Comparison of ENCODE assay signal across 13 cellular contexts in the genomic region with DNA sequence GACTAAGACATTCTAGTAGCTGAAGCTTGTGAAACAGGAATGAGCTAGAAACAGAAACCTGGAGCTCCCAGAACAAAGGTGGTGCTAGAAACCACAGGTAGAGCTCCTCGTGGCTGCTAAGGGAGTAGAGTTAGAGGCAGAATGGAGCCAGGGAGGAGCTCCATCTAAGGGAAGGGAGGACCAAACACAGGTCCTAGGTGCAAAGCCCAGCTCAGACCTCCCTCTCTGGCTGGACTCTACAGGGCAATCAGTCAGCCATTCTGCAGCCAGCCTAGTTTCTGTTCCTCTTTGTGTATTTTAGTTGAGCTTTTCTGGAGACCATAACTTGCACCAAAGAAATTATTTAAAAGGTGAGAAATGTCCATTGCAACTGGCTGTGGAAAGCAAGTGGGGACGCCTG.
A peak's percentile ranks its signal among the peaks of the same experiment; 100 is the strongest.
DNase-seq lines count a peak whose midpoint lies in the region; ATAC-seq, FAIRE-seq and TF ChIP-seq lines count a peak whose summit lies in the region.
"Had no signal": no experiment of that assay in that cellular context is flagged by ENCODE, and none has a peak within 500 bp of the region (broad histone marks: within the 10 kb centered on the region; RNA-seq: fewer than 3 reads in every experiment).

No MANE protein-coding gene starts in this region.

- no peaks in the 10 kb centered on the region for H3K9me3 ChIP-seq in K562 (replicated peaks; ENCODE audit: control insufficient read depth, insufficient read depth, low read depth, low read length)
- H3K9me3 ChIP-seq: right lobe of liver had no signal

- H3K4me3 ChIP-seq in K562: no peak overlapping the region
- H3K4me3 ChIP-seq: right lobe of liver had no signal

- no peaks in the 10 kb centered on the region for H3K9me1 ChIP-seq in K562 (ENCODE audit: control insufficient read depth, insufficient read depth, low read length)

- intact Hi-C loops in K562 (cut with micrococcal nuclease): no loop called here

- no peak for FAIRE-seq in K562 (lab: Jason Lieb, UNC)
- FAIRE-seq in frontal cortex (lab: Jason Lieb, UNC): no peak

- H3K27ac ChIP-seq in K562 (ENCODE audit: extremely low read depth, low read depth, low read length): no peak overlapping the region
- H3K27ac ChIP-seq: right lobe of liver had no signal

- WGBS in K562 (ENCODE audit: insufficient coverage, low coverage, missing lambda C conversion rate): 43% methylated on average over 2 of the region's 2 CpGs

- POLR2A ChIA-PET in K562 (lab: Yijun Ruan, JAX): interaction anchor here (0.6 to 1.2 kb wide), 4 partner anchors 10 to 187 kb away, joined by 3 to 4 read pairs (median 4); no protein-coding TSS in a partner anchor

- H4K20me1 ChIP-seq in K562 (replicated peaks; ENCODE audit: control insufficient read depth, insufficient read depth, low read length): no peaks in the 10 kb centered on the region; the same call in none of the 2 replicates

- H3K4me1 ChIP-seq in K562 (replicated peaks in 1 of 2; ENCODE audit: control insufficient read depth in 2 of 2, insufficient read depth in 2 of 2, low read length in 2 of 2): peaks cover 0 to 2% of the 10 kb centered on the region in 2 experiments; a peak in 1 of 5 replicates
- H3K4me1 ChIP-seq: right lobe of liver had no signal

- CTCF ChIA-PET in K562 (lab: Yijun Ruan, JAX; ENCODE audit: low intra/inter-chr PET ratio): no interaction called here

- peak; percentile 24; the same call in 1 of the 3 replicates for TF ChIP-seq CTCF in GM12872 (IDR thresholded peaks at IDR 0.05; ENCODE audit: insufficient read depth, low read depth, low read length)
- peak; percentile 7 to 27 (median 17); a peak in 1 of 6 replicates for TF ChIP-seq CTCF in K562 (IDR thresholded peaks at IDR 0.05 in 2 of 3, conservative IDR thresholded peaks at IDR 0.05 in 1 of 3; ENCODE audit: insufficient read depth in 2 of 3, low read depth in 1 of 3, low read length in 3 of 3)

- H3K9ac ChIP-seq in K562 (ENCODE audit: insufficient read depth in 1 of 2, low read depth in 2 of 2, low read length in 2 of 2): no peak overlapping the region

- no peaks in the 10 kb centered on the region for H3K36me3 ChIP-seq in K562 (ENCODE audit: control insufficient read depth, insufficient read depth, low read length)

- no peaks in the 10 kb centered on the region for H3K27me3 ChIP-seq in K562 (ENCODE audit: control insufficient read depth in 2 of 2, insufficient read depth in 2 of 2, low read length in 2 of 2)
- H3K27me3 ChIP-seq: right lobe of liver had no signal

- no peak for TF ChIP-seq POLR2A in K562 (conservative IDR thresholded peaks at IDR 0.05)

- no peaks in the 10 kb centered on the region for H3K79me2 ChIP-seq in K562 (ENCODE audit: control insufficient read depth, insufficient read depth, low read length)

- no TSS peak for BruUV-seq in K562 (replicated peaks; lab: Mats Ljungman, UMichigan)

- no peak for TF ChIP-seq RAD21 in K562 (CRISPR knock-in tag; conservative IDR thresholded peaks at IDR 0.05 in 1 of 2, IDR thresholded peaks at IDR 0.05 in 1 of 2)

- 0 out of 2 replicates have a peak overlapping the region, but pooled peaks have one; percentile 23 for H2AFZ ChIP-seq in K562 (ENCODE audit: low read depth, low read length)

- peak; percentile 58 for ATAC-seq in GM19328 (IDR thresholded peaks at IDR 0.05; ENCODE audit: unreplicated experiment)
- ATAC-seq in HG03432 (IDR thresholded peaks at IDR 0.05; ENCODE audit: unreplicated experiment): peak; percentile 80
- peak; percentile 88 for ATAC-seq in K562
- ATAC-seq in HG03457 (IDR thresholded peaks at IDR 0.05; ENCODE audit: unreplicated experiment): no peak
- no peak for ATAC-seq in HG03097 (IDR thresholded peaks at IDR 0.05; ENCODE audit: low FRiP score, unreplicated experiment)
- ATAC-seq: activated naive CD4-positive, alpha-beta T cell treated with anti-CD3 and anti-CD28 coated beads, Interleukin-2, amount 50 U/mL, for 72 hours; right lobe of liver had no signal

- in situ Hi-C loops in K562 (cut with MboI): no loop called here

- no peak overlapping the region for H3K4me2 ChIP-seq in K562 (ENCODE audit: insufficient read depth, low read length)

- TF ChIP-seq EP300 in K562 (IDR thresholded peaks at IDR 0.05; ENCODE audit: low read length): no peak

- DNase-seq in K562 (ENCODE audit: extremely low read depth in 1 of 4, low spot score in 3 of 4) (peak in 1 of 4 experiments; percentile 36), frontal cortex (ENCODE audit: low spot score in 2 of 2) (no peak), NCI-H146 treated with DMSO at 0.1 percent for 48 hours (lab: John Stamatoyannopoulos, UW; ENCODE audit: unreplicated experiment) (no peak)
- DNase-seq: activated CD4-positive, alpha-beta T cell treated with anti-CD3 and anti-CD28 coated beads, Interleukin-2, amount 50 U/mL, for 1 hour; foreskin melanocyte; GF-D8 had no signal

TF ChIP-seq in K562, 482 proteins besides CTCF, POLR2A, EP300 and RAD21:
- TF ChIP-seq SP2 (IDR thresholded peaks at IDR 0.05; ENCODE audit: extremely low read depth, low read depth, low read length, poor library complexity, severe bottlenecking): peak; percentile 37
- TF ChIP-seq HMG20A (CRISPR knock-in tag; conservative IDR thresholded peaks at IDR 0.05): no peak
- no peak for TF ChIP-seq ZNF12 (CRISPR knock-in tag; IDR thresholded peaks at IDR 0.05)
- no peak for TF ChIP-seq UBTF (IDR thresholded peaks at IDR 0.05; ENCODE audit: borderline replicate concordance in 1 of 2, low read depth in 2 of 2, low read length in 2 of 2)
- TF ChIP-seq SMARCA5 (IDR thresholded peaks at IDR 0.05): no peak
- no peak for TF ChIP-seq XRCC4 (IDR thresholded peaks at IDR 0.05; ENCODE audit: extremely low read depth, insufficient read depth, insufficient read length)
- TF ChIP-seq ZNF444 (CRISPR knock-in tag; IDR thresholded peaks at IDR 0.05): no peak
- TF ChIP-seq, protein P1, sequence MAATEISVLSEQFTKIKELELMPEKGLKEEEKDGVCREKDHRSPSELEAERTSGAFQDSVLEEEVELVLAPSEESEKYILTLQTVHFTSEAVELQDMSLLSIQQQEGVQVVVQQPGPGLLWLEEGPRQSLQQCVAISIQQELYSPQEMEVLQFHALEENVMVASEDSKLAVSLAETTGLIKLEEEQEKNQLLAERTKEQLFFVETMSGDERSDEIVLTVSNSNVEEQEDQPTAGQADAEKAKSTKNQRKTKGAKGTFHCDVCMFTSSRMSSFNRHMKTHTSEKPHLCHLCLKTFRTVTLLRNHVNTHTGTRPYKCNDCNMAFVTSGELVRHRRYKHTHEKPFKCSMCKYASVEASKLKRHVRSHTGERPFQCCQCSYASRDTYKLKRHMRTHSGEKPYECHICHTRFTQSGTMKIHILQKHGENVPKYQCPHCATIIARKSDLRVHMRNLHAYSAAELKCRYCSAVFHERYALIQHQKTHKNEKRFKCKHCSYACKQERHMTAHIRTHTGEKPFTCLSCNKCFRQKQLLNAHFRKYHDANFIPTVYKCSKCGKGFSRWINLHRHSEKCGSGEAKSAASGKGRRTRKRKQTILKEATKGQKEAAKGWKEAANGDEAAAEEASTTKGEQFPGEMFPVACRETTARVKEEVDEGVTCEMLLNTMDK (IDR thresholded peaks at IDR 0.05; ENCODE audit: borderline replicate concordance, insufficient read depth, low read depth, low read length, poor library complexity, severe bottlenecking): no peak
- TF ChIP-seq GABPB2 (CRISPR knock-in tag; conservative IDR thresholded peaks at IDR 0.05): no peak
- TF ChIP-seq ZNF57 (CRISPR knock-in tag; IDR thresholded peaks at IDR 0.05): no peak
- TF ChIP-seq ZNF263 (CRISPR knock-in tag; IDR thresholded peaks at IDR 0.05; ENCODE audit: borderline replicate concordance): peak; percentile 84
- TF ChIP-seq, protein P2, sequence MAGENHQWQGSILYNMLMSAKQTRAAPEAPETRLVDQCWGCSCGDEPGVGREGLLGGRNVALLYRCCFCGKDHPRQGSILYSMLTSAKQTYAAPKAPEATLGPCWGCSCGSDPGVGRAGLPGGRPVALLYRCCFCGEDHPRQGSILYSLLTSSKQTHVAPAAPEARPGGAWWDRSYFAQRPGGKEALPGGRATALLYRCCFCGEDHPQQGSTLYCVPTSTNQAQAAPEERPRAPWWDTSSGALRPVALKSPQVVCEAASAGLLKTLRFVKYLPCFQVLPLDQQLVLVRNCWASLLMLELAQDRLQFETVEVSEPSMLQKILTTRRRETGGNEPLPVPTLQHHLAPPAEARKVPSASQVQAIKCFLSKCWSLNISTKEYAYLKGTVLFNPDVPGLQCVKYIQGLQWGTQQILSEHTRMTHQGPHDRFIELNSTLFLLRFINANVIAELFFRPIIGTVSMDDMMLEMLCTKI (IDR thresholded peaks at IDR 0.05; ENCODE audit: partially characterized antibody): no peak
- no peak for TF ChIP-seq PRMT5 (CRISPR knock-in tag; IDR thresholded peaks at IDR 0.05)
- no peak for TF ChIP-seq ADNP (tag; IDR thresholded peaks at IDR 0.05)
TF ChIP-seq in K562: peak in this region for 2.

Comparison
In these comparisons a context has a peak if more than half of its experiments do, and no peak if none do; other contexts are left out.
1. ATAC-seq: peak in GM19328 (single experiment), HG03432 (single experiment) and K562 (single experiment); none in HG03457 (single experiment) and HG03097 (single experiment).